In the genomic region with DNA sequence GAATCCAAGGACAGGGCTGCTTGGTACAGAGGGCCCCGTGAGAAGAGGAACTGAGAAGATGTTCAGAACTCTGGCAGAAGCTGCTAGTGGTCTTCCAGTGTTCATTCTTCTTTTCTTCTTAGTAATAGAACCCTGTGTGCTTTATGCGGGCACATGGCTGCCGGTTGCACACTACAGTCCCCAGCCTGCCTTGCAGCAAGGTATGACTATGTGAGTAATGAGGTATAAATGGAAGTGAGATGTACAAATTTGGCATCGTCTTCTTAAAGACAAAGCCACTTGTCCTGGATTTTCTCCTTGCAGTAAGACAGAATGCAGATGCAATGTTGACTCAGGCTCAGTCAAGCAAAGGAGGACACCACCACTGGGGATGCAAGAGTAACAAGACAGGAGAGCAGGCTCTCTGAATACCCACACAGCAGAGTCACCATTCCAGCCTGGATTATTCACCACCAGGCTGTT, we compare ENCODE assay signal across 8 cellular contexts. TPM values are rescaled to one million over a fixed set of nuclear protein-coding genes. Genes with fewer than 3 reads are reported as not detected.
DNase-seq lines count a peak whose midpoint lies in the region; ATAC-seq and TF ChIP-seq lines count a peak whose summit lies in the region.

No MANE protein-coding gene starts in this region.

- peaks cover 2% of the 10 kb centered on the region for H3K27me3 Mint-ChIP-seq in glutamatergic neuron (ENCODE audit: unreplicated experiment)

- peak; percentile 31 for DNase-seq in fibroblast of mammary gland (ENCODE audit: low read depth)
- no peak for DNase-seq in activated T-cell treated with anti-CD3 and anti-CD28 coated beads for 4 hours
- no peak for DNase-seq in glutamatergic neuron
- DNase-seq in activated naive CD4-positive, alpha-beta T cell treated with anti-CD3 and anti-CD28 coated beads, Interleukin-2, amount 50 U/mL, for 72 hours (ENCODE audit: low spot score in 2 of 2), result no peak
- no peak for DNase-seq in stimulated activated CD4-positive, alpha-beta T cell treated with anti-CD3 and anti-CD28 coated beads, Interleukin-1b, Interleukin-23, amount 100 ng/mL, for 48 hours

- peaks cover 11% of the 10 kb centered on the region for H3K4me1 Mint-ChIP-seq in glutamatergic neuron (ENCODE audit: low read depth, unreplicated experiment)

- peak; percentile 85 for ATAC-seq in GM18502 (IDR thresholded peaks at IDR 0.05; ENCODE audit: poor library complexity, unreplicated experiment)
- peak; percentile 83 for ATAC-seq in GM21529 (IDR thresholded peaks at IDR 0.05; ENCODE audit: unreplicated experiment)
- ATAC-seq in HG03439 (IDR thresholded peaks at IDR 0.05; ENCODE audit: unreplicated experiment), result peak; percentile 87
- ATAC-seq in activated naive CD4-positive, alpha-beta T cell treated with anti-CD3 and anti-CD28 coated beads, Interleukin-2, amount 50 U/mL, for 72 hours, result no peak

- no peak for TF ChIP-seq CTCF in fibroblast of mammary gland (conservative IDR thresholded peaks at IDR 0.05; ENCODE audit: control insufficient read depth, insufficient read depth, low read depth, low read length)
- no peak for TF ChIP-seq CTCF in glutamatergic neuron (IDR thresholded peaks at IDR 0.05; ENCODE audit: partially characterized antibody, unreplicated experiment)

- no peak overlapping the region for H3K4me3 Mint-ChIP-seq in glutamatergic neuron (ENCODE audit: unreplicated experiment)

- no peak overlapping the region for H3K4me3 ChIP-seq in fibroblast of mammary gland (ENCODE audit: control insufficient read depth, low read depth, low read length)

- no peaks in the 10 kb centered on the region for H3K36me3 Mint-ChIP-seq in glutamatergic neuron (ENCODE audit: unreplicated experiment)
- H3K36me3 Mint-ChIP-seq in activated naive CD4-positive, alpha-beta T cell treated with anti-CD3 and anti-CD28 coated beads, Interleukin-2, amount 50 U/mL, for 72 hours, result no peaks in the 10 kb centered on the region

- H3K27ac Mint-ChIP-seq in glutamatergic neuron (ENCODE audit: unreplicated experiment), result no peak overlapping the region
- H3K27ac Mint-ChIP-seq in activated naive CD4-positive, alpha-beta T cell treated with anti-CD3 and anti-CD28 coated beads, Interleukin-2, amount 50 U/mL, for 72 hours, result no peak overlapping the region

- H3K9me3 Mint-ChIP-seq in glutamatergic neuron (ENCODE audit: unreplicated experiment), result peaks cover 3% of the 10 kb centered on the region
- H3K9me3 Mint-ChIP-seq in activated naive CD4-positive, alpha-beta T cell treated with anti-CD3 and anti-CD28 coated beads, Interleukin-2, amount 50 U/mL, for 72 hours, result peaks cover 0 to 6% of the 10 kb centered on the region in 2 donors

RNA-seq across cellular contexts. Expression of gene ATP1B1, which starts 15.0 kb away (rescaled TPM):
- 108 TPM for total RNA-seq in glutamatergic neuron (ENCODE audit: unreplicated experiment)
- 10 to 100 TPM in 1 of 2 donors, 1 to 10 TPM in 1; 3.5 to 13.5 TPM for total RNA-seq in activated naive CD4-positive, alpha-beta T cell treated with anti-CD3 and anti-CD28 coated beads, Interleukin-2, amount 50 U/mL, for 72 hours

Comparison
In these comparisons a context has a peak if more than half of its experiments do, and no peak if none do; other contexts are left out.
1. ATAC-seq: peak in GM18502 (single experiment), GM21529 (single experiment) and HG03439 (single experiment); none in activated naive CD4-positive, alpha-beta T cell treated with anti-CD3 and anti-CD28 coated beads, Interleukin-2, amount 50 U/mL, for 72 hours (0 of 2).